Comparison of ENCODE assay signal across 9 cellular contexts in the genomic region with DNA sequence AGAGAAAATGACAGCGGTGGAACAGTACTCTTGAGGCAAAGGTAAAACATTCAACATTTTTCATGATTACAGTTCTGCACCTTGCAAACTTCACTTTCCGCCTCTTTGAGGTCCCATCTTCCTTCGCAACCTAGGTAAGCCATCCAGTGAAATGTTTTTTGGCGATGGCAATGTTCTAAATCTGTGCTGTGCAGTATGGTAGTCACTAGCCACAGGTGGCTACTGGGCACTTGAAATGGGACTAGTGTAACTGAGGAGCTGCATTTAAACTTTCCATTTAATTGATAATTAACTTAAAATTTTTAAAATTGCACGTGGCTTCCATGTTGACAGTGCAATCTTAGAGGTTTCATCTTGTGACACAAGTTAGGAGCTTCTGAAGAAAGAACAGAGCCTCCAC.
"Had no signal": no experiment of that assay in that cellular context is flagged by ENCODE, and none has a peak within 500 bp of the region (broad histone marks: within the 10 kb centered on the region; RNA-seq: fewer than 3 reads in every experiment).

No MANE protein-coding gene starts in this region.

- H3K4me3 ChIP-seq: GM23248, GM23338, HAP-1 had no signal

- H3K27ac Mint-ChIP-seq: GM23338, H9, HFFc6 had no signal

- H3K4me3 Mint-ChIP-seq: GM23338, H9, HFFc6 had no signal

- H3K36me3 ChIP-seq: HAP-1 had no signal

- H3K27ac ChIP-seq: GM23248 had no signal

- DNase-seq: GM23248, GOT3, H7, H9, HCEC 1CT, HFFc6 had no signal

- H3K9me3 ChIP-seq: HAP-1 had no signal

- ATAC-seq: GM23338, HCT116 had no signal

- H3K4me1 ChIP-seq: HAP-1 had no signal

- H3K9me3 Mint-ChIP-seq: GM23338, H9, HFFc6 had no signal
